ENCODE assay signal across 30 cellular contexts in the genomic region with DNA sequence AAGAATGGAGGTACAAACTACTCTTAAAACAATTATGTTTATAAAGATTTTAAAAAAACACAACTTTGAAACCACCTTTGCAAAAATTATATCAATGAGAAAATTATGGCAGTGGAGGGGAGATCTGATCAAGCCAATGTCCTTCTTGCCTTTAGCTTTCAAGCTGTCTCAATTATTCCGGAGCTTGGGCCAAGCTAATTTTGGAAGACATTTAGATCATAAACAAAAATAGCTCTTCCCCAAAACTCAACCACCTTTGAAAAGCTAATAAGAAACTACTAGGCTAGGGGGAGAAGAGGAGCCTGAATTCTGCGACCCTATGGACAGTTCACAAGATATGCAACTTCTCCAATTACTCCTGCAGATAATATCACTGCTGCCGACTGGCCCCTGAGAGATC.
"Had no signal": no experiment of that assay in that cellular context is flagged by ENCODE, and none has a peak within 500 bp of the region (broad histone marks: within the 10 kb centered on the region; RNA-seq: fewer than 3 reads in every experiment).

No MANE protein-coding gene starts in this region.

- ATAC-seq: naive thymus-derived CD4-positive, alpha-beta T cell; natural killer cell; psoas muscle; right cardiac atrium; right lobe of liver; stimulated activated memory B cell treated with anti-CD40 and anti-IgM and Interleukin-4, amounts not matched to agents 10 μg/mL and 1 μg/mL and 100 μg/mL, for 72 hours; stimulated activated naive CD8-positive, alpha-beta T cell treated with anti-CD3 and anti-CD28 coated beads, Interleukin-15, Interleukin-2, amounts not matched to agents 100 U/mL and 50 U/mL, for 24 hours had no signal

- H3K27ac Mint-ChIP-seq: naive thymus-derived CD4-positive, alpha-beta T cell; natural killer cell; nephron; progenitor cell of endocrine pancreas; stimulated activated memory B cell treated with anti-CD40 and anti-IgM and Interleukin-4, amounts not matched to agents 10 μg/mL and 1 μg/mL and 100 μg/mL, for 72 hours had no signal

- H3K4me3 Mint-ChIP-seq: naive thymus-derived CD4-positive, alpha-beta T cell; natural killer cell; nephron; neural crest cell; stimulated activated memory B cell treated with anti-CD40 and anti-IgM and Interleukin-4, amounts not matched to agents 10 μg/mL and 1 μg/mL and 100 μg/mL, for 72 hours had no signal

- H3K27me3 ChIP-seq: ovary, right lobe of liver, sigmoid colon, spleen, stomach, thyroid gland, tibial nerve, upper lobe of left lung had no signal

- H3K9ac ChIP-seq: parathyroid adenoma had no signal

- H3K4me3 ChIP-seq: ovary, psoas muscle, right lobe of liver, sigmoid colon, skin epidermis, smooth muscle cell, spleen, stomach, thoracic aorta, thyroid gland, tibial nerve, upper lobe of left lung had no signal

- DNase-seq: naive thymus-derived CD4-positive, alpha-beta T cell; natural killer cell; occipital lobe; ovary; posterior cingulate gyrus; psoas muscle; right cardiac atrium; right lobe of liver; sigmoid colon; spleen; stimulated activated CD4-positive, alpha-beta T cell treated with anti-CD3 and anti-CD28 coated beads, Interleukin-12 subunit alpha, Interleukin-12 subunit beta, amount 100 ng/mL, for 4 hours; stimulated activated CD4-positive, alpha-beta T cell treated with anti-CD3 and anti-CD28 coated beads, Interleukin-1b, Interleukin-23, amount 100 ng/mL, for 48 hours; stimulated activated CD4-positive, alpha-beta T cell treated with anti-CD3 and anti-CD28 coated beads, Interleukin-4, amount 100 ng/mL, for 1 hour; stimulated activated CD4-positive, alpha-beta T cell treated with anti-CD3 and anti-CD28 coated beads, Interleukin-4, amount 100 ng/mL, for 4 hours; stimulated activated CD8-positive, alpha-beta memory T cell treated with anti-CD3 and anti-CD28 coated beads, Interleukin-4, amount 100 ng/mL, for 48 hours; stimulated activated naive CD4-positive, alpha-beta T cell; stimulated activated naive CD8-positive, alpha-beta T cell treated with anti-CD3 and anti-CD28 coated beads, Interleukin-15, Interleukin-2, amounts not matched to agents 100 U/mL and 50 U/mL, for 24 hours; stomach; thyroid gland; trophoblast cell; upper lobe of left lung had no signal

- H3K4me1 ChIP-seq: parathyroid adenoma, right lobe of liver, sigmoid colon, thyroid gland, tibial nerve, upper lobe of left lung had no signal

- H3K27ac ChIP-seq: ovary, parathyroid adenoma, psoas muscle, right lobe of liver, sigmoid colon, skin epidermis, spleen, stomach, thoracic aorta, thyroid gland, tibial nerve, upper lobe of left lung had no signal

- H3K36me3 ChIP-seq: ovary, right lobe of liver, sigmoid colon, spleen, stomach, thoracic aorta, thyroid gland, tibial nerve, upper lobe of left lung had no signal

- H3K36me3 Mint-ChIP-seq: natural killer cell had no signal

- H3K9me3 ChIP-seq: ovary, psoas muscle, right lobe of liver, sigmoid colon, thoracic aorta, thyroid gland, upper lobe of left lung had no signal

- H3K4me1 Mint-ChIP-seq: natural killer cell had no signal
